In the genomic region with DNA sequence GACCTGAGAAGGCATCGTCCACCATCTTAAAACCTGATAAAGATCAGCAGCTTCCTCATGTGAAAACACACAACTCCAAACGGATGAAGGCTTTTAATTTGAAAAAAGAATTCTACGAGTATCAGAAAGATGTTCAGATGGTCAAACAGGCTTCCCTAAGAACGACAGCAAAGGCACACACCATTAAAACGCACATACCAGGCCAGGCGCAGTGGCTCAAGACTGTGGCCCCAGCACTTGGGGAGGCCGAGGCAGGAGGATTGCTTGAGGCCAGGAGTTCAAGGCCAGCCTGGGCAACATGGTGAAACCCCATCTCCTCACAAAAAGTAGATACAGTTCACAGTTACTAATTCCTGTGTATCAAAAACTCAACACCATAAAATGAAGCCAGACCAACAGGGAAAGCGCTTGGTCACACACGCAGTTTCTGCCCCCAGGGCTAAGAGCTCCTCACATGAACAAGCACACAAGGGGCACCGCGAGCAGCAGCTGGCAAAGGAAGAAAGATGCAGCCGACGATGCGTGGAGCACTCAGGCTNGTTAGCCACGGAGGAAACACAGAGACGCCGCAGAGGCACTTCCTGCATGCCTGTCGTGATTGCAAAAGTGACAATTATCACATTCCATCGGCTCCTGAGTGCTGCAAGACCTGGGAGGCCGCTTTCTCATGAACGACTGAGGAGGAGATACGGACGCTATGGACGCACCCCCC, we compare ENCODE assay signal across 8 cellular contexts.
DNase-seq lines count a peak whose midpoint lies in the region; ATAC-seq and TF ChIP-seq lines count a peak whose summit lies in the region.

No MANE protein-coding gene starts in this region.

- DNase-seq in CD4-positive, CD25-positive, alpha-beta regulatory T cell: peak in 2 of 3 donors; percentile 56 to 62
- DNase-seq in HuH-7 (ENCODE audit: low spot score) (peak; percentile 50), T-helper 1 cell (peak in 3 of 5 donors; percentile 20 to 64 (median 30)), cerebellar cortex (ENCODE audit: low spot score) (peak; percentile 62), spleen (peak; percentile 88), GM20000 (ENCODE audit: low spot score) (no peak)

- no peaks in the 10 kb centered on the region for H3K27me3 ChIP-seq in CD4-positive, CD25-positive, alpha-beta regulatory T cell (ENCODE audit: control insufficient read depth, insufficient read depth, low read length)
- H3K27me3 ChIP-seq in spleen (replicated peaks in 1 of 7): peaks cover 0 to 56% (median 15%) of the 10 kb centered on the region in 7 donors

- intact Hi-C loops in spleen (cut with DNase I; ENCODE audit: low total_unique reads): no loop called here

- H3K4me1 Mint-ChIP-seq in CD4-positive, CD25-positive, alpha-beta regulatory T cell: peaks cover 0 to 13% (median 3%) of the 10 kb centered on the region in 4 donors

- 14 to 18% (median 16%) methylated on average over 24 of the region's 24 CpGs for WGBS in spleen, 5 donors

- H3K4me3 ChIP-seq in CD4-positive, CD25-positive, alpha-beta regulatory T cell (ENCODE audit: low read depth, low read length): no peak overlapping the region
- no peak overlapping the region for H3K4me3 ChIP-seq in spleen

- H3K27ac Mint-ChIP-seq in CD4-positive, CD25-positive, alpha-beta regulatory T cell: peak overlapping the region in 2 of 3 donors; percentile 2 to 44

- no peaks in the 10 kb centered on the region for H3K36me3 ChIP-seq in CD4-positive, CD25-positive, alpha-beta regulatory T cell (ENCODE audit: control insufficient read depth, insufficient read depth, low read length)
- H3K36me3 ChIP-seq in spleen: no peaks in the 10 kb centered on the region

- no peaks in the 10 kb centered on the region for H3K36me3 Mint-ChIP-seq in CD4-positive, CD25-positive, alpha-beta regulatory T cell

- no peak for TF ChIP-seq CTCF in spleen (IDR thresholded peaks at IDR 0.05 in 8 of 11, conservative IDR thresholded peaks at IDR 0.05 in 3 of 11)
- TF ChIP-seq CTCF in GM20000 (IDR thresholded peaks at IDR 0.05; ENCODE audit: extremely low read depth, missing control alignments): no peak

- peaks cover 11% of the 10 kb centered on the region for H3K4me1 ChIP-seq in CD4-positive, CD25-positive, alpha-beta regulatory T cell (ENCODE audit: control insufficient read depth, insufficient read depth, low read length, poor library complexity, severe bottlenecking)
- peaks cover 0 to 18% (median 4%) of the 10 kb centered on the region in 6 donors for H3K4me1 ChIP-seq in spleen

- H3K4me3 Mint-ChIP-seq in CD4-positive, CD25-positive, alpha-beta regulatory T cell: peak overlapping the region in 2 of 4 donors; percentile 30 to 70

- ATAC-seq in CD4-positive, CD25-positive, alpha-beta regulatory T cell (ENCODE audit: low read depth in 2 of 2): peak; percentile 31 to 72
- ATAC-seq in HG02763 (IDR thresholded peaks at IDR 0.05; ENCODE audit: unreplicated experiment): no peak
- no peak for ATAC-seq in GM21423 (IDR thresholded peaks at IDR 0.05; ENCODE audit: unreplicated experiment)

- H3K27me3 Mint-ChIP-seq in CD4-positive, CD25-positive, alpha-beta regulatory T cell: peaks cover 10% of the 10 kb centered on the region

- TF ChIP-seq POLR2A in spleen (IDR thresholded peaks at IDR 0.05): no peak

- H3K9me3 Mint-ChIP-seq in CD4-positive, CD25-positive, alpha-beta regulatory T cell: no peaks in the 10 kb centered on the region

- no peak overlapping the region for H3K27ac ChIP-seq in CD4-positive, CD25-positive, alpha-beta regulatory T cell (ENCODE audit: insufficient read depth, low read length, poor library complexity, severe bottlenecking)
- peak overlapping the region in 1 of 8 donors; percentile 1 for H3K27ac ChIP-seq in spleen

- H3K9me3 ChIP-seq in CD4-positive, CD25-positive, alpha-beta regulatory T cell (ENCODE audit: control insufficient read depth in 2 of 2, low read length in 2 of 2): no peaks in the 10 kb centered on the region
- H3K9me3 ChIP-seq in spleen: no peaks in the 10 kb centered on the region

Comparison
In these comparisons a context has a peak if more than half of its experiments do, and no peak if none do; other contexts are left out.
1. ATAC-seq: peak in CD4-positive, CD25-positive, alpha-beta regulatory T cell (2 of 2); none in HG02763 (single experiment) and GM21423 (single experiment).